In the genomic region with DNA sequence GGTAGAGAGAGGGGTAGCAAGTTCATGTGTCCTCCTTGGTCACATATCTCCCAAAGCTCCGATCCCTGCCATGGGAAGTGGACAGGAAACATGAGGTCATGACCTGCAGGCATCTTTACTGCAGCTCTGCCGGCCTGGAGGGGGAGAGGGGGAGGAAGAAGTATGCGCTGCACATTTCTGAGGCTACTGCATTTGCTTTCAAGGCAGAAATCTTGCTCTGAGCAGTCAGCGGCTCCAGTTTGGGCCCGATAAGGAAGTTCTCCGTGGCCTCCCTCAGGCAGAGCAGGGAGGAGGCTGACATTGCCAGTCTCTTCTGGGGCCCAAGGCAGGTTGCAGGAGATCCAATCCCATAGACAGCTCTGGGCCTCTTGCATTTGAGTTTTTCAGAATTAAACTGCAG, we compare ENCODE assay signal across 1 cellular context.
TF ChIP-seq lines count a peak whose summit lies in the region.

No MANE protein-coding gene starts in this region.

TF ChIP-seq in K562, 482 proteins besides CTCF, POLR2A, EP300 and RAD21 (continued from another document and continues in another):
- peak; percentile 70; the same call in 1 of the 2 replicates for TF ChIP-seq ZBTB2 (IDR thresholded peaks at IDR 0.05)
- TF ChIP-seq MNT (conservative IDR thresholded peaks at IDR 0.05): peak in 1 of 2 experiments; percentile 42; a peak in 2 of 4 replicates
- TF ChIP-seq DMBX1 (CRISPR knock-in tag; IDR thresholded peaks at IDR 0.05; ENCODE audit: borderline replicate concordance): peak; percentile 65; the same call in 1 of the 2 replicates
- TF ChIP-seq MYNN (IDR thresholded peaks at IDR 0.05): 0 out of 2 replicates have a peak, but pooled peaks have one; percentile 35
- no peak for TF ChIP-seq MYNN (CRISPR knock-in tag; IDR thresholded peaks at IDR 0.05)
- peak; percentile 43 for TF ChIP-seq TCF3 (CRISPR knock-in tag; IDR thresholded peaks at IDR 0.05)
- peak; percentile 43; the same call in 1 of the 2 replicates for TF ChIP-seq ATF7 (IDR thresholded peaks at IDR 0.05)
- no peak for TF ChIP-seq THRAP3 (IDR thresholded peaks at IDR 0.05; ENCODE audit: borderline replicate concordance)
- TF ChIP-seq ZNF143 (CRISPR knock-in tag; IDR thresholded peaks at IDR 0.05): no peak
- peak; percentile 79 for TF ChIP-seq NR2C1 (IDR thresholded peaks at IDR 0.05)
- TF ChIP-seq NR2C1 (tag; IDR thresholded peaks at IDR 0.05): peak; percentile 89
- no peak for TF ChIP-seq ZNF311 (CRISPR knock-in tag; IDR thresholded peaks at IDR 0.05)
- TF ChIP-seq ATF3 (IDR thresholded peaks at IDR 0.05): peak; percentile 25; the same call in 1 of the 2 replicates
- no peak for TF ChIP-seq ATF3 (CRISPR knock-in tag; conservative IDR thresholded peaks at IDR 0.05)
- TF ChIP-seq RBM15 (IDR thresholded peaks at IDR 0.05; ENCODE audit: insufficient read depth, low read length): no peak
- no peak for TF ChIP-seq ZNF512 (tag; IDR thresholded peaks at IDR 0.05)
- TF ChIP-seq ZNF586 (CRISPR knock-in tag; conservative IDR thresholded peaks at IDR 0.05): no peak
- TF ChIP-seq, protein P1, sequence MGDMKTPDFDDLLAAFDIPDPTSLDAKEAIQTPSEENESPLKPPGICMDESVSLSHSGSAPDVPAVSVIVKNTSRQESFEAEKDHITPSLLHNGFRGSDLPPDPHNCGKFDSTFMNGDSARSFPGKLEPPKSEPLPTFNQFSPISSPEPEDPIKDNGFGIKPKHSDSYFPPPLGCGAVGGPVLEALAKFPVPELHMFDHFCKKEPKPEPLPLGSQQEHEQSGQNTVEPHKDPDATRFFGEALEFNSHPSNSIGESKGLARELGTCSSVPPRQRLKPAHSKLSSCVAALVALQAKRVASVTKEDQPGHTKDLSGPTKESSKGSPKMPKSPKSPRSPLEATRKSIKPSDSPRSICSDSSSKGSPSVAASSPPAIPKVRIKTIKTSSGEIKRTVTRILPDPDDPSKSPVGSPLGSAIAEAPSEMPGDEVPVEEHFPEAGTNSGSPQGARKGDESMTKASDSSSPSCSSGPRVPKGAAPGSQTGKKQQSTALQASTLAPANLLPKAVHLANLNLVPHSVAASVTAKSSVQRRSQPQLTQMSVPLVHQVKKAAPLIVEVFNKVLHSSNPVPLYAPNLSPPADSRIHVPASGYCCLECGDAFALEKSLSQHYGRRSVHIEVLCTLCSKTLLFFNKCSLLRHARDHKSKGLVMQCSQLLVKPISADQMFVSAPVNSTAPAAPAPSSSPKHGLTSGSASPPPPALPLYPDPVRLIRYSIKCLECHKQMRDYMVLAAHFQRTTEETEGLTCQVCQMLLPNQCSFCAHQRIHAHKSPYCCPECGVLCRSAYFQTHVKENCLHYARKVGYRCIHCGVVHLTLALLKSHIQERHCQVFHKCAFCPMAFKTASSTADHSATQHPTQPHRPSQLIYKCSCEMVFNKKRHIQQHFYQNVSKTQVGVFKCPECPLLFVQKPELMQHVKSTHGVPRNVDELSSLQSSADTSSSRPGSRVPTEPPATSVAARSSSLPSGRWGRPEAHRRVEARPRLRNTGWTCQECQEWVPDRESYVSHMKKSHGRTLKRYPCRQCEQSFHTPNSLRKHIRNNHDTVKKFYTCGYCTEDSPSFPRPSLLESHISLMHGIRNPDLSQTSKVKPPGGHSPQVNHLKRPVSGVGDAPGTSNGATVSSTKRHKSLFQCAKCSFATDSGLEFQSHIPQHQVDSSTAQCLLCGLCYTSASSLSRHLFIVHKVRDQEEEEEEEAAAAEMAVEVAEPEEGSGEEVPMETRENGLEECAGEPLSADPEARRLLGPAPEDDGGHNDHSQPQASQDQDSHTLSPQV (IDR thresholded peaks at IDR 0.05): peak; percentile 34; the same call in 1 of the 2 replicates
- peak; percentile 67 for TF ChIP-seq ARID1B (IDR thresholded peaks at IDR 0.05)
- TF ChIP-seq, protein P2, sequence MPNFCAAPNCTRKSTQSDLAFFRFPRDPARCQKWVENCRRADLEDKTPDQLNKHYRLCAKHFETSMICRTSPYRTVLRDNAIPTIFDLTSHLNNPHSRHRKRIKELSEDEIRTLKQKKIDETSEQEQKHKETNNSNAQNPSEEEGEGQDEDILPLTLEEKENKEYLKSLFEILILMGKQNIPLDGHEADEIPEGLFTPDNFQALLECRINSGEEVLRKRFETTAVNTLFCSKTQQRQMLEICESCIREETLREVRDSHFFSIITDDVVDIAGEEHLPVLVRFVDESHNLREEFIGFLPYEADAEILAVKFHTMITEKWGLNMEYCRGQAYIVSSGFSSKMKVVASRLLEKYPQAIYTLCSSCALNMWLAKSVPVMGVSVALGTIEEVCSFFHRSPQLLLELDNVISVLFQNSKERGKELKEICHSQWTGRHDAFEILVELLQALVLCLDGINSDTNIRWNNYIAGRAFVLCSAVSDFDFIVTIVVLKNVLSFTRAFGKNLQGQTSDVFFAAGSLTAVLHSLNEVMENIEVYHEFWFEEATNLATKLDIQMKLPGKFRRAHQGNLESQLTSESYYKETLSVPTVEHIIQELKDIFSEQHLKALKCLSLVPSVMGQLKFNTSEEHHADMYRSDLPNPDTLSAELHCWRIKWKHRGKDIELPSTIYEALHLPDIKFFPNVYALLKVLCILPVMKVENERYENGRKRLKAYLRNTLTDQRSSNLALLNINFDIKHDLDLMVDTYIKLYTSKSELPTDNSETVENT (CRISPR knock-in tag; IDR thresholded peaks at IDR 0.05): no peak
- no peak for TF ChIP-seq KLF13 (tag; IDR thresholded peaks at IDR 0.05; ENCODE audit: borderline replicate concordance, low read depth)
- TF ChIP-seq, protein P3, sequence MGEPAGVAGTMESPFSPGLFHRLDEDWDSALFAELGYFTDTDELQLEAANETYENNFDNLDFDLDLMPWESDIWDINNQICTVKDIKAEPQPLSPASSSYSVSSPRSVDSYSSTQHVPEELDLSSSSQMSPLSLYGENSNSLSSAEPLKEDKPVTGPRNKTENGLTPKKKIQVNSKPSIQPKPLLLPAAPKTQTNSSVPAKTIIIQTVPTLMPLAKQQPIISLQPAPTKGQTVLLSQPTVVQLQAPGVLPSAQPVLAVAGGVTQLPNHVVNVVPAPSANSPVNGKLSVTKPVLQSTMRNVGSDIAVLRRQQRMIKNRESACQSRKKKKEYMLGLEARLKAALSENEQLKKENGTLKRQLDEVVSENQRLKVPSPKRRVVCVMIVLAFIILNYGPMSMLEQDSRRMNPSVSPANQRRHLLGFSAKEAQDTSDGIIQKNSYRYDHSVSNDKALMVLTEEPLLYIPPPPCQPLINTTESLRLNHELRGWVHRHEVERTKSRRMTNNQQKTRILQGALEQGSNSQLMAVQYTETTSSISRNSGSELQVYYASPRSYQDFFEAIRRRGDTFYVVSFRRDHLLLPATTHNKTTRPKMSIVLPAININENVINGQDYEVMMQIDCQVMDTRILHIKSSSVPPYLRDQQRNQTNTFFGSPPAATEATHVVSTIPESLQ (CRISPR knock-in tag; IDR thresholded peaks at IDR 0.05): no peak
- no peak for TF ChIP-seq SIN3B (IDR thresholded peaks at IDR 0.05; ENCODE audit: low read depth)
- peak in 1 of 2 experiments; percentile 26; a peak in 1 of 4 replicates for TF ChIP-seq MAZ (CRISPR knock-in tag; conservative IDR thresholded peaks at IDR 0.05 in 1 of 2, IDR thresholded peaks at IDR 0.05 in 1 of 2)
- peak; percentile 50; the same call in 1 of the 2 replicates for TF ChIP-seq MYC (IDR thresholded peaks at IDR 0.05; ENCODE audit: low read depth, low read length)
- TF ChIP-seq MYC (CRISPR knock-in tag; IDR thresholded peaks at IDR 0.05; ENCODE audit: borderline replicate concordance, low read depth): no peak
- TF ChIP-seq ZNF644 (tag; IDR thresholded peaks at IDR 0.05; ENCODE audit: low read depth): no peak
- no peak for TF ChIP-seq TOE1 (IDR thresholded peaks at IDR 0.05; ENCODE audit: borderline replicate concordance)
- TF ChIP-seq TOE1 (CRISPR knock-in tag; IDR thresholded peaks at IDR 0.05; ENCODE audit: borderline replicate concordance, low read depth): no peak
- TF ChIP-seq, protein P4, sequence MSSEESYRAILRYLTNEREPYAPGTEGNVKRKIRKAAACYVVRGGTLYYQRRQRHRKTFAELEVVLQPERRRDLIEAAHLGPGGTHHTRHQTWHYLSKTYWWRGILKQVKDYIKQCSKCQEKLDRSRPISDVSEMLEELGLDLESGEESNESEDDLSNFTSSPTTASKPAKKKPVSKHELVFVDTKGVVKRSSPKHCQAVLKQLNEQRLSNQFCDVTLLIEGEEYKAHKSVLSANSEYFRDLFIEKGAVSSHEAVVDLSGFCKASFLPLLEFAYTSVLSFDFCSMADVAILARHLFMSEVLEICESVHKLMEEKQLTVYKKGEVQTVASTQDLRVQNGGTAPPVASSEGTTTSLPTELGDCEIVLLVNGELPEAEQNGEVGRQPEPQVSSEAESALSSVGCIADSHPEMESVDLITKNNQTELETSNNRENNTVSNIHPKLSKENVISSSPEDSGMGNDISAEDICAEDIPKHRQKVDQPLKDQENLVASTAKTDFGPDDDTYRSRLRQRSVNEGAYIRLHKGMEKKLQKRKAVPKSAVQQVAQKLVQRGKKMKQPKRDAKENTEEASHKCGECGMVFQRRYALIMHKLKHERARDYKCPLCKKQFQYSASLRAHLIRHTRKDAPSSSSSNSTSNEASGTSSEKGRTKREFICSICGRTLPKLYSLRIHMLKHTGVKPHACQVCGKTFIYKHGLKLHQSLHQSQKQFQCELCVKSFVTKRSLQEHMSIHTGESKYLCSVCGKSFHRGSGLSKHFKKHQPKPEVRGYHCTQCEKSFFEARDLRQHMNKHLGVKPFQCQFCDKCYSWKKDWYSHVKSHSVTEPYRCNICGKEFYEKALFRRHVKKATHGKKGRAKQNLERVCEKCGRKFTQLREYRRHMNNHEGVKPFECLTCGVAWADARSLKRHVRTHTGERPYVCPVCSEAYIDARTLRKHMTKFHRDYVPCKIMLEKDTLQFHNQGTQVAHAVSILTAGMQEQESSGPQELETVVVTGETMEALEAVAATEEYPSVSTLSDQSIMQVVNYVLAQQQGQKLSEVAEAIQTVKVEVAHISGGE (CRISPR knock-in tag; IDR thresholded peaks at IDR 0.05): peak in 1 of 3 experiments; percentile 63; a peak in 2 of 6 replicates
- no peak for TF ChIP-seq STAT5B (CRISPR knock-in tag; IDR thresholded peaks at IDR 0.05)
- no peak for TF ChIP-seq ZNF316 (IDR thresholded peaks at IDR 0.05)
- TF ChIP-seq KLF16 (IDR thresholded peaks at IDR 0.05): no peak; the same call in 1 of the 2 replicates
- TF ChIP-seq ZNF507 (tag; conservative IDR thresholded peaks at IDR 0.05): no peak
- TF ChIP-seq RBM14 (IDR thresholded peaks at IDR 0.05; ENCODE audit: borderline replicate concordance, insufficient read depth, low read depth, low read length): no peak
- TF ChIP-seq MTA2 (IDR thresholded peaks at IDR 0.05; ENCODE audit: low read depth): no peak
- peak; percentile 11; the same call in 1 of the 2 replicates for TF ChIP-seq PHF21A (IDR thresholded peaks at IDR 0.05; ENCODE audit: borderline replicate concordance, low read depth)
- peak; percentile 32 for TF ChIP-seq HNRNPLL (IDR thresholded peaks at IDR 0.05; ENCODE audit: low read depth, low read length, poor library complexity, severe bottlenecking)
- no peak for TF ChIP-seq RBFOX2 (IDR thresholded peaks at IDR 0.05; ENCODE audit: low read depth, low read length)
- no peak for TF ChIP-seq TEAD2 (tag; IDR thresholded peaks at IDR 0.05)
- no peak for TF ChIP-seq ZNF830 (CRISPR knock-in tag; IDR thresholded peaks at IDR 0.05)
- TF ChIP-seq DACH1 (IDR thresholded peaks at IDR 0.05; ENCODE audit: partially characterized antibody): no peak
- no peak for TF ChIP-seq KDM2B (CRISPR knock-in tag; IDR thresholded peaks at IDR 0.05)
- TF ChIP-seq KDM1A (IDR thresholded peaks at IDR 0.05): peak; percentile 63 to 67; a peak in 3 of 4 replicates
- no peak for TF ChIP-seq ATF1 (CRISPR knock-in tag; IDR thresholded peaks at IDR 0.05)
- no peak for TF ChIP-seq ATF1 (tag; IDR thresholded peaks at IDR 0.05)
- no peak for TF ChIP-seq HLTF (IDR thresholded peaks at IDR 0.05)
- TF ChIP-seq CBX3 (IDR thresholded peaks at IDR 0.05; ENCODE audit: borderline replicate concordance in 1 of 2, low read length in 2 of 2): peak in 1 of 2 experiments; percentile 68; a peak in 1 of 3 replicates
- TF ChIP-seq MTF1 (CRISPR knock-in tag; IDR thresholded peaks at IDR 0.05; ENCODE audit: borderline replicate concordance): no peak
- peak; percentile 36; the same call in 1 of the 2 replicates for TF ChIP-seq CBFA2T2 (conservative IDR thresholded peaks at IDR 0.05)
- no peak for TF ChIP-seq ZNF717 (CRISPR knock-in tag; IDR thresholded peaks at IDR 0.05)
